ENCODE assay signal across 23 cellular contexts in genomic region chr20:23037017-23037481, GRCh38. TPM values are rescaled to one million over a fixed set of nuclear protein-coding genes. Genes with fewer than 3 reads are reported as not detected.
DNase-seq lines count a peak whose midpoint lies in the region; TF ChIP-seq lines count a peak whose summit lies in the region.
"Had no signal": no experiment of that assay in that cellular context is flagged by ENCODE, and none has a peak within 500 bp of the region (broad histone marks: within the 10 kb centered on the region; RNA-seq: fewer than 3 reads in every experiment).

No MANE protein-coding gene starts in this region.

- H3K36me3 Mint-ChIP-seq in Caco-2 (ENCODE audit: insufficient read depth, unreplicated experiment): no peaks in the 10 kb centered on the region
- H3K36me3 Mint-ChIP-seq: CD4-positive, CD25-positive, alpha-beta regulatory T cell had no signal

- no peaks in the 10 kb centered on the region; the same call in 1 of the 2 replicates for H3K27me3 ChIP-seq in Caco-2 (replicated peaks; ENCODE audit: control insufficient read depth, insufficient read depth, low read length)
- H3K27me3 ChIP-seq in MG63: no peaks in the 10 kb centered on the region

- peaks cover 13% of the 10 kb centered on the region for H3K4me1 ChIP-seq in Caco-2
- H3K4me1 ChIP-seq: SJSA1 had no signal

- H3K4me3 Mint-ChIP-seq in Caco-2 (ENCODE audit: unreplicated experiment): no peak overlapping the region
- H3K4me3 Mint-ChIP-seq: CD4-positive, CD25-positive, alpha-beta regulatory T cell; T-helper 17 cell had no signal

- no peaks in the 10 kb centered on the region for H3K9me3 Mint-ChIP-seq in Caco-2 (ENCODE audit: unreplicated experiment)

- POLR2A ChIA-PET in Caco-2 (lab: Charles Lee): no interaction called here

- intact Hi-C loops in Caco-2 (cut with micrococcal nuclease; ENCODE audit: unreplicated experiment): no loop called here

- H3K36me3 ChIP-seq in Caco-2 (ENCODE audit: control insufficient read depth, insufficient read depth, low read length): no peaks in the 10 kb centered on the region
- no peaks in the 10 kb centered on the region for H3K36me3 ChIP-seq in MG63
- H3K36me3 ChIP-seq: SJSA1 had no signal

- no peaks in the 10 kb centered on the region for H3K9me3 ChIP-seq in Caco-2
- H3K9me3 ChIP-seq in MG63: no peaks in the 10 kb centered on the region
- H3K9me3 ChIP-seq: SJSA1 had no signal

- no peak overlapping the region for H3K4me3 ChIP-seq in Caco-2 (ENCODE audit: low read depth, low read length)
- H3K4me3 ChIP-seq in MG63: no peak overlapping the region
- H3K4me3 ChIP-seq: SJSA1 had no signal

- peaks cover 11% of the 10 kb centered on the region for H3K4me1 Mint-ChIP-seq in Caco-2 (ENCODE audit: low read depth, unreplicated experiment)
- H3K4me1 Mint-ChIP-seq: CD4-positive, CD25-positive, alpha-beta regulatory T cell; T-helper 17 cell had no signal

- no peak overlapping the region for H3K27ac ChIP-seq in substantia nigra (ENCODE audit: low read depth, low read length, poor library complexity, severe bottlenecking)
- H3K27ac ChIP-seq: 22Rv1, KMS-11, SJSA1 had no signal

- DNase-seq in NCI-H1105 treated with DMSO at 0.1 percent for 48 hours (lab: John Stamatoyannopoulos, UW) (peak; percentile 14), NCI-H1105 (lab: John Stamatoyannopoulos, UW) (no peak), Caco-2 (peak in 1 of 2 experiments; percentile 58), NCI-H146 treated with DMSO at 0.1 percent for 48 hours (lab: John Stamatoyannopoulos, UW; ENCODE audit: unreplicated experiment) (peak; percentile 38), islet precursor cell (peak; percentile 72), DMS 273 treated with DMSO at 0.1 percent for 48 hours (lab: John Stamatoyannopoulos, UW) (no peak), MG63 (no peak), substantia nigra (lab: John Stamatoyannopoulos, UW) (no peak)
- DNase-seq: Calu3; CD4-positive, CD25-positive, alpha-beta regulatory T cell; DMS53; NCI-H1048; NCI-H187; NCI-H2107; NCI-H226; NCI-H82; T-helper 17 cell had no signal

- H3K27me3 Mint-ChIP-seq in Caco-2 (ENCODE audit: insufficient read depth, unreplicated experiment): no peaks in the 10 kb centered on the region

- CTCF ChIA-PET in Caco-2 (lab: Charles Lee): no interaction called here

- TF ChIP-seq CTCF in Caco-2 (IDR thresholded peaks at IDR 0.05; ENCODE audit: insufficient read depth in 1 of 2, low read depth in 1 of 2, low read length in 1 of 2, severe bottlenecking in 1 of 2, unreplicated experiment in 1 of 2): no peak

- BruUV-seq in Caco-2 (replicated peaks; lab: Mats Ljungman, UMichigan): no TSS peak

- H3K27ac Mint-ChIP-seq in Caco-2 (ENCODE audit: unreplicated experiment): peak overlapping the region; percentile 48
- H3K27ac Mint-ChIP-seq: CD4-positive, CD25-positive, alpha-beta regulatory T cell; T-helper 17 cell had no signal

RNA-seq across cellular contexts. Expression of gene SSTR4, which starts 1.9 kb away (rescaled TPM):
- not detected in 2 replicates for total RNA-seq in Caco-2 (2022)
- not detected in 2 replicates for total RNA-seq in MG63 (2014; rRNA removed; shearing (Covaris generic); ENCODE audit: low replicate concordance)
- total RNA-seq: Calu3; CD4-positive, CD25-positive, alpha-beta regulatory T cell; H1; HT-29; MCF 10A; SJSA1; T-helper 17 cell had no signal

RNA-seq across cellular contexts. Expression of gene THBD, which starts 12.4 kb away (rescaled TPM):
- 0.77 and 1.0 TPM in 2 replicates for total RNA-seq in Caco-2 (2022)
- total RNA-seq in MG63 (2014; rRNA removed; shearing (Covaris generic); ENCODE audit: low replicate concordance): 0.72 and 1.4 TPM in 2 replicates
- total RNA-seq: Calu3; CD4-positive, CD25-positive, alpha-beta regulatory T cell; HT-29 had no signal

RNA-seq across cellular contexts. Expression of gene CD93, which starts 49.1 kb away (rescaled TPM):
- not detected in 2 replicates for total RNA-seq in Caco-2 (2022)
- not detected in 2 replicates for total RNA-seq in MG63 (2014; rRNA removed; shearing (Covaris generic); ENCODE audit: low replicate concordance)
- total RNA-seq: Calu3, HT-29, MCF 10A, SJSA1 had no signal

Comparison
In these comparisons a context has a peak if more than half of its experiments do, and no peak if none do; other contexts are left out.
1. DNase-seq: peak in NCI-H1105 treated with DMSO at 0.1 percent for 48 hours (single experiment), NCI-H146 treated with DMSO at 0.1 percent for 48 hours (single experiment) and islet precursor cell (single experiment); none in NCI-H1105 (single experiment), DMS 273 treated with DMSO at 0.1 percent for 48 hours (single experiment), MG63 (single experiment) and substantia nigra (0 of 49).